In genomic region chr13:113176822-113177221, GRCh38 we compare ENCODE assay signal across 30 cellular contexts. TPM values are rescaled to one million over a fixed set of nuclear protein-coding genes. Genes with fewer than 3 reads are reported as not detected.
DNase-seq lines count a peak whose midpoint lies in the region; ATAC-seq and TF ChIP-seq lines count a peak whose summit lies in the region.
"Had no signal": no experiment of that assay in that cellular context is flagged by ENCODE, and none has a peak within 500 bp of the region (broad histone marks: within the 10 kb centered on the region; RNA-seq: fewer than 3 reads in every experiment).

No MANE protein-coding gene starts in this region.

- no peaks in the 10 kb centered on the region for H3K27me3 ChIP-seq in heart left ventricle
- H3K27me3 ChIP-seq: adrenal gland, dorsolateral prefrontal cortex, gastroesophageal sphincter, hepatocyte, uterus had no signal

- no peaks in the 10 kb centered on the region for H3K9me3 Mint-ChIP-seq in T-cell
- peaks cover 0 to 4% (median 1%) of the 10 kb centered on the region in 6 donors for H3K9me3 Mint-ChIP-seq in immature natural killer cell
- H3K9me3 Mint-ChIP-seq: stimulated activated naive CD8-positive, alpha-beta T cell treated with anti-CD3 and anti-CD28 coated beads, Interleukin-15, amount 100 ng/mL, for 72 hours had no signal

- peaks cover 47% of the 10 kb centered on the region for H3K36me3 Mint-ChIP-seq in T-cell
- peaks cover 24 to 61% (median 42%) of the 10 kb centered on the region in 3 donors for H3K36me3 Mint-ChIP-seq in immature natural killer cell

- H3K9me3 ChIP-seq in heart left ventricle = no peaks in the 10 kb centered on the region
- H3K9me3 ChIP-seq: adrenal gland, gastroesophageal sphincter, left ventricle myocardium inferior, SK-N-SH, uterus had no signal

- TF ChIP-seq POLR2A in heart left ventricle (IDR thresholded peaks at IDR 0.05) = no peak

- intact Hi-C loops in Right ventricle myocardium inferior (cut with DNase I) (no loop called here), heart left ventricle (cut with DNase I) (no loop called here)

- no peak overlapping the region for H3K4me3 ChIP-seq in heart left ventricle
- H3K4me3 ChIP-seq: adrenal gland, dorsolateral prefrontal cortex, gastroesophageal sphincter, hepatocyte, left ventricle myocardium inferior, uterus had no signal

- H3K4me1 ChIP-seq in heart left ventricle = peaks cover 0 to 42% (median 14%) of the 10 kb centered on the region in 12 donors
- H3K4me1 ChIP-seq: adrenal gland, gastroesophageal sphincter, uterus had no signal

- POLR2A ChIA-PET in T-cell (lab: Charles Lee) = no interaction called here

- H3K27ac Mint-ChIP-seq in T-cell (peak overlapping the region; percentile 23 to 98), immature natural killer cell (peak overlapping the region; percentile 92 to 99 (median 97))

- H3K27ac ChIP-seq in heart left ventricle = peak overlapping the region in 1 of 12 donors; percentile 67
- H3K27ac ChIP-seq: adrenal gland, dorsolateral prefrontal cortex, gastroesophageal sphincter, hepatocyte, left ventricle myocardium inferior, uterus, VCaP had no signal

- WGBS in heart left ventricle, 4 donors = 97 to 98% (median 98%) methylated on average over 14 of the region's 14 CpGs

- peaks cover 30 to 65% (median 40%) of the 10 kb centered on the region in 3 donors for H3K4me1 Mint-ChIP-seq in T-cell
- peaks cover 90 to 91% of the 10 kb centered on the region in 2 donors for H3K4me1 Mint-ChIP-seq in immature natural killer cell

- DNase-seq in Right ventricle myocardium inferior (ENCODE audit: missing footprints) (peak; percentile 42), heart left ventricle (no peak), T-cell (no peak), immature natural killer cell (no peak), T1000 (lab: John Stamatoyannopoulos, UW) (no peak), hypothalamus (lab: John Stamatoyannopoulos, UW) (no peak)
- DNase-seq: adrenal gland; Calu3; DMS79 treated with DMSO at 0.1 percent for 48 hours; dorsolateral prefrontal cortex; GF-D8; H7; Karpas-422; left ventricle myocardium inferior; NCI-H1417; NCI-H2029 treated with DMSO at 0.1 percent for 48 hours; NCI-H524 treated with DMSO at 0.1 percent for 48 hours; posterior cingulate gyrus; right cardiac atrium; SK-N-SH; stimulated activated naive CD8-positive, alpha-beta T cell treated with anti-CD3 and anti-CD28 coated beads, Interleukin-15, amount 100 ng/mL, for 72 hours; uterus had no signal

- CTCF ChIA-PET in T-cell (lab: Charles Lee) = no interaction called here

- ATAC-seq in Right ventricle myocardium inferior = no peak
- ATAC-seq in heart left ventricle = no peak
- ATAC-seq in T-cell (replicated peaks in 1 of 4) = no peak
- no peak for ATAC-seq in GM18502 (IDR thresholded peaks at IDR 0.05; ENCODE audit: poor library complexity, unreplicated experiment)
- ATAC-seq: gastroesophageal sphincter; stimulated activated naive CD8-positive, alpha-beta T cell treated with anti-CD3 and anti-CD28 coated beads, Interleukin-15, amount 100 ng/mL, for 72 hours had no signal

- peaks cover 0 to 92% (median 79%) of the 10 kb centered on the region in 9 donors for H3K36me3 ChIP-seq in heart left ventricle
- H3K36me3 ChIP-seq: uterus had no signal

- no peak for TF ChIP-seq CTCF in heart left ventricle (IDR thresholded peaks at IDR 0.05)

- H3K4me3 Mint-ChIP-seq in T-cell (no peak overlapping the region), immature natural killer cell (peak overlapping the region; percentile 69 to 84 (median 73))
- H3K4me3 Mint-ChIP-seq: activated CD4-positive, alpha-beta T cell treated with anti-CD3 and anti-CD28 coated beads for 36 hours; activated naive CD4-positive, alpha-beta T cell treated with anti-CD3 and anti-CD28 coated beads for 36 hours; stimulated activated naive CD8-positive, alpha-beta T cell treated with anti-CD3 and anti-CD28 coated beads, Interleukin-15, amount 100 ng/mL, for 72 hours had no signal

- H3K27me3 Mint-ChIP-seq in T-cell (no peaks in the 10 kb centered on the region), immature natural killer cell (ENCODE audit: low read depth in 3 of 3) (peaks cover 7 to 21% (median 18%) of the 10 kb centered on the region in 3 donors)
- H3K27me3 Mint-ChIP-seq: activated CD4-positive, alpha-beta T cell treated with anti-CD3 and anti-CD28 coated beads for 36 hours; stimulated activated naive CD8-positive, alpha-beta T cell treated with anti-CD3 and anti-CD28 coated beads, Interleukin-15, amount 100 ng/mL, for 72 hours had no signal

RNA-seq across cellular contexts. Expression of gene PROZ, which starts 18.4 kb away (rescaled TPM):
- total RNA-seq in Right ventricle myocardium inferior (not detected), heart left ventricle (not detected), T-cell (not detected)
- polyA plus RNA-seq in heart left ventricle (not detected), immature natural killer cell (not detected)
- total RNA-seq: activated CD4-positive, alpha-beta T cell treated with anti-CD3 and anti-CD28 coated beads for 36 hours; activated naive CD4-positive, alpha-beta T cell treated with anti-CD3 and anti-CD28 coated beads for 36 hours; adrenal gland; Calu3; gastroesophageal sphincter; H7; left ventricle myocardium inferior; mesenteric fat pad; uterus had no signal
- polyA plus RNA-seq: adrenal gland, BJ, SK-N-SH had no signal

RNA-seq across cellular contexts. Expression of gene PCID2, which starts 31.6 kb away (rescaled TPM):
- total RNA-seq in Right ventricle myocardium inferior = 57.2 TPM
- 10 to 100 TPM; 40.1 to 60.2 (median 45.2) TPM for total RNA-seq in heart left ventricle
- polyA plus RNA-seq in heart left ventricle = 10 to 100 TPM; 30.0 to 57.7 TPM
- total RNA-seq in T-cell = 10 to 100 TPM; 45.3 to 68.6 (median 63.2) TPM
- polyA plus RNA-seq in immature natural killer cell = 10 to 100 TPM; 47.8 to 63.2 (median 60.2) TPM

RNA-seq across cellular contexts. Expression of gene CUL4A, which starts 32.6 kb away (rescaled TPM):
- total RNA-seq in Right ventricle myocardium inferior = 143 TPM
- 100 to 1,000 TPM in 7 of 9 donors, 10 to 100 TPM in 2; 86.7 to 121 (median 114) TPM for total RNA-seq in heart left ventricle
- 10 to 100 TPM; 29.7 to 82.1 TPM for polyA plus RNA-seq in heart left ventricle
- total RNA-seq in T-cell = 10 to 100 TPM; 80.3 to 94.5 (median 82.7) TPM
- polyA plus RNA-seq in immature natural killer cell = 10 to 100 TPM; 27.8 to 56.4 (median 53.3) TPM

RNA-seq across cellular contexts. Expression of gene F10, which starts 54.2 kb away (rescaled TPM):
- 5.2 TPM for total RNA-seq in Right ventricle myocardium inferior
- total RNA-seq in heart left ventricle = 10 to 100 TPM in 4 of 9 donors, 1 to 10 TPM in 5; 2.4 to 13.6 (median 9.8) TPM
- 1 to 10 TPM; 2.4 to 9.2 TPM for polyA plus RNA-seq in heart left ventricle
- total RNA-seq in T-cell = not detected
- polyA plus RNA-seq in immature natural killer cell = not detected
- total RNA-seq: activated CD4-positive, alpha-beta T cell treated with anti-CD3 and anti-CD28 coated beads for 36 hours; activated naive CD4-positive, alpha-beta T cell treated with anti-CD3 and anti-CD28 coated beads for 36 hours; Calu3 had no signal

Comparison
In these comparisons a context has a peak if more than half of its experiments do, and no peak if none do; other contexts are left out.
1. H3K4me3 Mint-ChIP-seq: peak in immature natural killer cell (5 of 5); none in T-cell (0 of 3).